Comparison of ENCODE assay signal across 8 cellular contexts in the genomic region with DNA sequence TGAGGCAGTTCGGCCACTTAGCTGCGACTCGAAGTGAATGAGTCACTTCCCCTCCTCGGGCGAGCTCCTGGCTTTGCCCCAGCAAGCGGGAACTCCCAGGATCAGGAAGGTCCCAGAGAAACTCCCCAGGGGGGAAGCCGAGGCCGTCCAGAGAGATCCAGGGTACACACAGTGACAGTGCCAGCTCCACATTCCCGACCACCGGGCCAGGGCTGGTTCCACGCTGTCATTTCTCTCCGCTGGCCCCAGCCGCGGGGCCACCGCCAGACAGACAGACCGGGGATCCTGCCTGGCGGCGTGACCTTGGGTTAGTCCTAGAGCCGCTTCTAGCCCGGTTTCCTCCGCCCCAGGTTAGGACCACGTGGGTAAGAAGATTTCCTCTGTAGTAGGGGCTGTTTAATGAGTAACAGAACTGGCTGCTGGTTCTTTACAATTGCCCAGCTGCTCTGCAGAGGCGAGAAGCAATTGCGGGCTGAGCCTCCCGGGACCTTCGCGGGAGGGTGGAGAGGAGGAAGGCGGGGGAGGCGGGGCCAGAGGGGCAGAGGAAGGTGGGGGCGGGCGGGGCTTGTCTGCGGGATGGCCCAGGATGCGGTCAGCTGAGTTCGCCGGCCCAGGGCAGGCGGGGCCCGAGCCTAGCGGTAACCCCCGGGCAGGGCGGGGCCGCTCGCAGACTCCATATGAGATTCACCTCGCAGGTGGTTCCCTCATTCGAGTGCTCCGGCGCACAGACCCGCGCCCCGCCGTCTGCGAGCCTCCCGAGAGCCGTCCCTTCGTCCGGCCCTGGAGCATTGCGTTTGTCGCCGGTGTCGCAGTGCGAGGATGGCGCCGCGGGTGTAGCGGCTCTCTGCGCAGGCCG. TPM values are rescaled to one million over a fixed set of nuclear protein-coding genes. Genes with fewer than 3 reads are reported as not detected.
A peak's percentile ranks its signal among the peaks of the same experiment; 100 is the strongest.
DNase-seq lines count a peak whose midpoint lies in the region; ATAC-seq and TF ChIP-seq lines count a peak whose summit lies in the region.

UPP1 (plus strand) TSS at position 707 of the 856 bp plus-strand sequence. CDS start 5,519 bp downstream, outside the sequence.

- WGBS in gastroesophageal sphincter (ENCODE audit: low coverage in 1 of 2), 2 donors, result no CpG with 5 or more reads among the region's 66 CpGs
- whole genome bisulfite sequencing in suprapubic skin, result 0% methylated on average over 20 of the region's 66 CpGs

- intact Hi-C loops in activated naive CD4-positive, alpha-beta T cell treated with anti-CD3 and anti-CD28 coated beads for 36 hours (cut with micrococcal nuclease), result loop anchor here (1.0 kb wide), 3 partner anchors 9 to 109 kb away; partner anchors contain the start of gene HUS1

- TF ChIP-seq CTCF in gastroesophageal sphincter (IDR thresholded peaks at IDR 0.05) (peak in 2 of 4 experiments; percentile 3 to 19), suprapubic skin (IDR thresholded peaks at IDR 0.05) (no peak)

- H3K4me3 ChIP-seq in gastroesophageal sphincter (peak within 1 kb of the TSS; percentile 57 to 92), suprapubic skin (peak within 1 kb of the TSS; percentile 88)

- H3K4me3 Mint-ChIP-seq in activated naive CD4-positive, alpha-beta T cell treated with anti-CD3 and anti-CD28 coated beads for 36 hours, result peak within 1 kb of the TSS; percentile 84

- peak within 1 kb of the TSS; percentile 92 for H3K27ac Mint-ChIP-seq in activated naive CD4-positive, alpha-beta T cell treated with anti-CD3 and anti-CD28 coated beads for 36 hours

- ATAC-seq in GM21737 (IDR thresholded peaks at IDR 0.05; ENCODE audit: unreplicated experiment) (peak; percentile 64), gastroesophageal sphincter (peak; percentile 88)

- H3K4me1 Mint-ChIP-seq in activated naive CD4-positive, alpha-beta T cell treated with anti-CD3 and anti-CD28 coated beads for 36 hours (ENCODE audit: low read depth), result peaks cover 74% of the 10 kb centered on the region

- H3K9me3 Mint-ChIP-seq in activated naive CD4-positive, alpha-beta T cell treated with anti-CD3 and anti-CD28 coated beads for 36 hours, result no peaks in the 10 kb centered on the region

- H3K9me3 ChIP-seq in gastroesophageal sphincter (no peaks in the 10 kb centered on the region), suprapubic skin (no peaks in the 10 kb centered on the region)

- peak; percentile 71 to 75 for TF ChIP-seq POLR2A in gastroesophageal sphincter (IDR thresholded peaks at IDR 0.05)
- peak; percentile 61 to 72 for TF ChIP-seq POLR2A in suprapubic skin (IDR thresholded peaks at IDR 0.05)

- H3K36me3 ChIP-seq in gastroesophageal sphincter, result peaks cover 0 to 23% of the 10 kb centered on the region in 2 donors
- H3K36me3 ChIP-seq in suprapubic skin, result peaks cover 14% of the 10 kb centered on the region

- CTCF ChIA-PET in activated naive CD4-positive, alpha-beta T cell treated with anti-CD3 and anti-CD28 coated beads for 36 hours (lab: Charles Lee), result interaction anchor here (1.2 to 1.8 kb wide), 2 partner anchors 97 to 98 kb away, joined by 6 read pairs; no protein-coding TSS in a partner anchor

- peak within 1 kb of the TSS; percentile 64 to 91 (median 90) for H3K27ac ChIP-seq in gastroesophageal sphincter
- H3K27ac ChIP-seq in suprapubic skin, result peak within 1 kb of the TSS; percentile 93

- H3K27me3 Mint-ChIP-seq in activated naive CD4-positive, alpha-beta T cell treated with anti-CD3 and anti-CD28 coated beads for 36 hours (ENCODE audit: low read depth), result no peaks in the 10 kb centered on the region

- DNase-seq in Daoy (ENCODE audit: low read depth), result peak; percentile 99
- peak; percentile 88 for DNase-seq in KG1 (lab: John Stamatoyannopoulos, UW)
- DNase-seq in SK-N-DZ (ENCODE audit: low spot score), result peak; percentile 75
- DNase-seq in activated naive CD4-positive, alpha-beta T cell treated with anti-CD3 and anti-CD28 coated beads for 36 hours, result peak; percentile 91
- DNase-seq in occipital lobe (lab: John Stamatoyannopoulos, UW), result peak; percentile 78
- DNase-seq in suprapubic skin (ENCODE audit: low spot score in 2 of 2), result peak; percentile 97

- H3K4me1 ChIP-seq in gastroesophageal sphincter, result peaks cover 0 to 36% (median 0%) of the 10 kb centered on the region in 3 donors
- H3K4me1 ChIP-seq in suprapubic skin, result peaks cover 42% of the 10 kb centered on the region

- no peaks in the 10 kb centered on the region for H3K27me3 ChIP-seq in gastroesophageal sphincter
- no peaks in the 10 kb centered on the region for H3K27me3 ChIP-seq in suprapubic skin

- TF ChIP-seq EP300 in gastroesophageal sphincter (IDR thresholded peaks at IDR 0.05), result no peak
- TF ChIP-seq EP300 in suprapubic skin (IDR thresholded peaks at IDR 0.05), result no peak

- H3K36me3 Mint-ChIP-seq in activated naive CD4-positive, alpha-beta T cell treated with anti-CD3 and anti-CD28 coated beads for 36 hours (ENCODE audit: low read depth), result peaks cover 23% of the 10 kb centered on the region

RNA-seq across cellular contexts. Expression of gene UPP1, which starts in this region (rescaled TPM):
- 47.3 and 50.8 TPM in 2 replicates for total RNA-seq in Daoy (2014; rRNA removed; shearing (Covaris generic))
- polyA plus RNA-seq in SK-N-DZ (2014; cell fraction: cytosol; rRNA removed), result 2.9 and 3.5 TPM in 2 replicates
- polyA plus RNA-seq in SK-N-DZ (2014; cell fraction: nucleus; rRNA removed), result 5.5 and 9.1 TPM in 2 replicates
- total RNA-seq in activated naive CD4-positive, alpha-beta T cell treated with anti-CD3 and anti-CD28 coated beads for 36 hours, result 10 to 100 TPM; 46.9 to 48.2 TPM
- total RNA-seq in gastroesophageal sphincter (10 to 100 TPM in 3 of 4 donors, 1 to 10 TPM in 1; 6.1 to 27.6 (median 12.0) TPM), occipital lobe (1.4 TPM), suprapubic skin (10 to 100 TPM in 1 of 4 donors, 1 to 10 TPM in 3; 2.2 to 11.9 (median 4.2) TPM)

Comparison
In these comparisons a context has a peak if more than half of its experiments do, and no peak if none do; other contexts are left out.
1. Peak in every context shown above with its lines: DNase-seq, ATAC-seq, H3K4me3 ChIP-seq and H3K27ac ChIP-seq.